In the genomic region with DNA sequence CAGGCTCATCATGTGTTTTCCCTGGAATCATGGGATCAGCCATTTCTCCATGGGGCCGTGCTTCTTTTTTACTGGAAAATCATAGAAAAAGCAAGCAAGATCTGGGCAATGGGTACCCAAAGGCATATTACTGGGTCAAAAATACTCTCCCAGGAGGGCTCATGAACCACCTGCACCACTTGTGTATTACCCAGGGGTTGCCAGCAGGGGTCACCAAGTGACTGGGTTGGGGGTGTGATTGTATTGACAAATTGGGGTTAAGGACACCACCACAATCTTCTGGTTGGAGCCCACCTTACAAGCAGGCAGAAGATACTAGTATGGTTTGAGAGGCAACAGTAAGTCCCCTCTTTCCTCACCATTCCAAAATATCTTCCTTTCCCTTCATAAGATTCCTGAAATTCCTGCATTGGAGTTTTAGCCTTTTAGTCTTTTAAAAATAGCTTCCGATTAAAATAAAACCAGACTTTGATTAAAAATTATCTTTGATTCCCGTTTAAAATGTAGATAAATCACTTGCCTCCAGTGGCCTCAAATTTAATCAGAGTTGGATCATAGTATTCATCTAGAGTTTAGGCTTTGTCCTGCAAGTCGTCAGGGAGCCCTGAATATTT, we compare ENCODE assay signal across 8 cellular contexts.
A peak's percentile ranks its signal among the peaks of the same experiment; 100 is the strongest.
DNase-seq lines count a peak whose midpoint lies in the region; ATAC-seq, FAIRE-seq and TF ChIP-seq lines count a peak whose summit lies in the region.

No MANE protein-coding gene starts in this region.

- H3K36me3 ChIP-seq in IMR-90 (ENCODE audit: control insufficient read depth, insufficient read depth, low read length) = no peaks in the 10 kb centered on the region
- no peaks in the 10 kb centered on the region for H3K36me3 ChIP-seq in neural progenitor cell

- H3K27ac ChIP-seq in IMR-90 (ENCODE audit: insufficient read depth, low read length) = no peak overlapping the region
- H3K27ac ChIP-seq in neural progenitor cell = no peak overlapping the region

- no peak overlapping the region for H3K14ac ChIP-seq in IMR-90 (replicated peaks; ENCODE audit: low read depth, low read length)

- H2AFZ ChIP-seq in IMR-90 (replicated peaks; ENCODE audit: low read length, poor library complexity) (no peak overlapping the region), neural progenitor cell (replicated peaks) (no peak overlapping the region)

- peaks cover 2% of the 10 kb centered on the region; the same call in 1 of the 2 replicates for H3K9me3 ChIP-seq in IMR-90 (ENCODE audit: control insufficient read depth, insufficient read depth, low read length)
- no peaks in the 10 kb centered on the region for H3K9me3 ChIP-seq in neural progenitor cell (ENCODE audit: low read depth)

- H3K4me1 Mint-ChIP-seq in neural progenitor cell = peaks cover 25% of the 10 kb centered on the region

- TF ChIP-seq POLR2A in IMR-90 (IDR thresholded peaks at IDR 0.05; ENCODE audit: low read depth, low read length) (no peak), erythroblast (IDR thresholded peaks at IDR 0.05; ENCODE audit: low read length) (no peak)

- no peak overlapping the region for H2BK20ac ChIP-seq in IMR-90 (ENCODE audit: low read depth, low read length)

- H3K4me3 Mint-ChIP-seq in neural progenitor cell = no peak overlapping the region

- H3K4ac ChIP-seq in IMR-90 (ENCODE audit: low read depth, low read length) = no peak overlapping the region

- peaks cover 4% of the 10 kb centered on the region for H3K27me3 Mint-ChIP-seq in neural progenitor cell (ENCODE audit: insufficient read depth, low read depth)

- no peak overlapping the region for H2BK15ac ChIP-seq in IMR-90 (ENCODE audit: low read depth, low read length)

- no TSS peak for BruUV-seq in IMR-90 (replicated peaks; lab: Mats Ljungman, UMichigan)

- H3K79me1 ChIP-seq in IMR-90 (ENCODE audit: low read depth in 1 of 2, low read length in 2 of 2) = no peaks in the 10 kb centered on the region

- no peak overlapping the region for H2BK5ac ChIP-seq in IMR-90 (ENCODE audit: low read depth, low read length, poor library complexity, severe bottlenecking)

- H3K27ac Mint-ChIP-seq in neural progenitor cell = no peak overlapping the region

- no peak overlapping the region for H3K9ac ChIP-seq in IMR-90 (ENCODE audit: low read depth, low read length)
- H3K9ac ChIP-seq in neural progenitor cell = no peak overlapping the region

- TF ChIP-seq RAD21 in IMR-90 (IDR thresholded peaks at IDR 0.05; ENCODE audit: low read length) = peak; percentile 72

- H4K91ac ChIP-seq in IMR-90 (ENCODE audit: insufficient read depth, low read depth, low read length) = no peak overlapping the region

- no peaks in the 10 kb centered on the region for H3K9me1 ChIP-seq in IMR-90 (ENCODE audit: insufficient read depth, low read length)

- H3K4me3 ChIP-seq in IMR-90 (ENCODE audit: insufficient read depth, low read depth, low read length) (no peak overlapping the region), neural progenitor cell (no peak overlapping the region)

- intact Hi-C loops in IMR-90 (cut with micrococcal nuclease) = loop anchor here (1.0 to 5.0 kb wide), 2 partner anchors 1207 to 1515 kb away; no protein-coding TSS in a partner anchor

- H3K27me3 ChIP-seq in IMR-90 (ENCODE audit: control insufficient read depth, insufficient read depth, low read length) (no peaks in the 10 kb centered on the region), neural progenitor cell (no peaks in the 10 kb centered on the region)

- DNase-seq in D721Med (ENCODE audit: insufficient read length, low spot score) (peak; percentile 29), IMR-90 (no peak), erythroblast (lab: John Stamatoyannopoulos, UW) (peak; percentile 17 to 50), neural progenitor cell (ENCODE audit: low spot score) (peak; percentile 70), NCI-H2107 treated with DMSO at 0.1 percent for 48 hours (lab: John Stamatoyannopoulos, UW; ENCODE audit: unreplicated experiment) (no peak)
- DNase-seq in activated CD4-positive, alpha-beta T cell treated with anti-CD3 and anti-CD28 coated beads, Interleukin-2, amount 50 U/mL, for 1 hour = peak; percentile 35

- no peak overlapping the region for H3K18ac ChIP-seq in IMR-90 (ENCODE audit: low read depth, low read length)

- no peaks in the 10 kb centered on the region for H3K9me3 Mint-ChIP-seq in neural progenitor cell

- ATAC-seq in GM19463 (IDR thresholded peaks at IDR 0.05; ENCODE audit: unreplicated experiment) (peak; percentile 79), IMR-90 (ENCODE audit: low read depth) (peak; percentile 44; the same call in 1 of the 2 replicates), HG03457 (IDR thresholded peaks at IDR 0.05; ENCODE audit: unreplicated experiment) (no peak)

- H4K20me1 ChIP-seq in IMR-90 (ENCODE audit: insufficient read depth, low read length) = no peaks in the 10 kb centered on the region
- no peaks in the 10 kb centered on the region for H4K20me1 ChIP-seq in neural progenitor cell (ENCODE audit: low read depth)

- H2AK5ac ChIP-seq in IMR-90 (ENCODE audit: low read depth, low read length) = no peak overlapping the region

- H3K4me1 ChIP-seq in IMR-90 (ENCODE audit: control insufficient read depth, insufficient read depth, low read length) (no peaks in the 10 kb centered on the region), neural progenitor cell (peaks cover 18% of the 10 kb centered on the region)

- dilution Hi-C loops in IMR-90 (cut with HindIII; ENCODE audit: low sequenced_read_pairs, unreplicated experiment) = no loop called here

- POLR2A ChIA-PET in IMR-90 (lab: Charles Lee; ENCODE audit: unreplicated experiment) = no interaction called here

- H3K36me3 Mint-ChIP-seq in neural progenitor cell = no peaks in the 10 kb centered on the region

- H3K56ac ChIP-seq in IMR-90 (ENCODE audit: extremely low read depth, insufficient read depth, low read length) = no peak overlapping the region

- no peak overlapping the region for H4K8ac ChIP-seq in IMR-90 (ENCODE audit: low read depth in 2 of 2, low read length in 2 of 2)

- no peak overlapping the region for H2BK120ac ChIP-seq in IMR-90 (ENCODE audit: low read depth, low read length)

- H3K4me2 ChIP-seq in IMR-90 (ENCODE audit: low read depth, low read length) (no peak overlapping the region), neural progenitor cell (no peak overlapping the region)

- in situ Hi-C loops in IMR-90 (cut with MboI; ENCODE audit: low sequenced_read_pairs) = no loop called here

- H4K5ac ChIP-seq in IMR-90 (ENCODE audit: low read depth, low read length) = no peak overlapping the region

- no peaks in the 10 kb centered on the region for H3K79me2 ChIP-seq in neural progenitor cell (ENCODE audit: low read depth)

- H3F3A ChIP-seq in neural progenitor cell (ENCODE audit: low read depth) = peaks cover 12% of the 10 kb centered on the region

- FAIRE-seq in D721Med (lab: Jason Lieb, UNC) = no peak

- H3K23ac ChIP-seq in IMR-90 (ENCODE audit: low read depth, low read length) = no peak overlapping the region

- CTCF ChIA-PET in IMR-90 (lab: Yijun Ruan, JAX) = interaction anchor here (0.5 to 0.6 kb wide), 2 partner anchors 642 to 1213 kb away, joined by 3 read pairs; no protein-coding TSS in a partner anchor

- H2AK9ac ChIP-seq in IMR-90 (replicated peaks; ENCODE audit: low read depth, low read length, poor library complexity) = no peak overlapping the region

- WGBS in IMR-90 (ENCODE audit: extremely low coverage in 2 of 2, insufficient read length in 1 of 2), 2 experiments = 0% methylated on average over 2 of the region's 4 CpGs; no CpG with 5 or more reads in 1 of the 2 experiments

- TF ChIP-seq CTCF in D721Med (IDR thresholded peaks at IDR 0.05; ENCODE audit: insufficient read depth, missing control alignments) (peak; percentile 59), IMR-90 (conservative IDR thresholded peaks at IDR 0.05; ENCODE audit: low read depth, low read length) (peak; percentile 56), neural progenitor cell (IDR thresholded peaks at IDR 0.05) (peak; percentile 86)

TF ChIP-seq in IMR-90, 13 proteins besides CTCF, POLR2A, EP300 and RAD21:
- TF ChIP-seq MAZ (IDR thresholded peaks at IDR 0.05; ENCODE audit: borderline replicate concordance, low read depth, low read length) = no peak
- TF ChIP-seq SMC3 (IDR thresholded peaks at IDR 0.05; ENCODE audit: low read depth, low read length) = peak; percentile 59
- no peak for TF ChIP-seq ELK1 (IDR thresholded peaks at IDR 0.05; ENCODE audit: borderline replicate concordance, low read depth, low read length)
- TF ChIP-seq, protein P1, sequence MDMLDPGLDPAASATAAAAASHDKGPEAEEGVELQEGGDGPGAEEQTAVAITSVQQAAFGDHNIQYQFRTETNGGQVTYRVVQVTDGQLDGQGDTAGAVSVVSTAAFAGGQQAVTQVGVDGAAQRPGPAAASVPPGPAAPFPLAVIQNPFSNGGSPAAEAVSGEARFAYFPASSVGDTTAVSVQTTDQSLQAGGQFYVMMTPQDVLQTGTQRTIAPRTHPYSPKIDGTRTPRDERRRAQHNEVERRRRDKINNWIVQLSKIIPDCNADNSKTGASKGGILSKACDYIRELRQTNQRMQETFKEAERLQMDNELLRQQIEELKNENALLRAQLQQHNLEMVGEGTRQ (IDR thresholded peaks at IDR 0.05; ENCODE audit: low read depth, low read length) = no peak

Comparison
In these comparisons a context has a peak if more than half of its experiments do, and no peak if none do; other contexts are left out.
1. DNase-seq: peak in D721Med (single experiment), activated CD4-positive, alpha-beta T cell treated with anti-CD3 and anti-CD28 coated beads, Interleukin-2, amount 50 U/mL, for 1 hour (single experiment), erythroblast (2 of 2) and neural progenitor cell (single experiment); none in IMR-90 (single experiment) and NCI-H2107 treated with DMSO at 0.1 percent for 48 hours (single experiment).
2. Peak in every context shown above with its lines, with median percentiles within 50 percentile points of each other: CTCF ChIP-seq.